In the genomic region with DNA sequence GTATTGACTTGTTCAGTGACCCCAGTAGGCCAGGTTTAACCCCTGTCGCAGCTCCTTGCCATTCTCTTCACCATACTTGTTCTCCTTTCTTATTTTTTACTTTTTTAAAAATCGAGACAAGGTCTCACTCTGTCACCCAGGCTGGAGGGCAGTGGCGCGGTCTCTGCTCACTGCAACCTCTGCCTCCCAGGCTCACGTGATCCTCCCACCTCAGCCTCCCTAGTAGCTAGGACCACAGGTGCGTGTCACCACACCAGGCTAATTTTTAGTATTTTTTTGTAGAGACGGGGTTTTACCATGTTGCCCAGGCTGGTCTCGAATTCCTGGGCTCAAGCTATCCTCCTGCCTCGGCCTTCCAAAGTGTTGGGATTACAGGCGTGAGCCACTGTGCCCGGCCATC, we compare ENCODE assay signal across 2 cellular contexts.
TF ChIP-seq lines count a peak whose summit lies in the region.

No MANE protein-coding gene starts in this region.

TF ChIP-seq in HEK293, 187 proteins besides CTCF, POLR2A, EP300 and RAD21:
- 0 out of 2 replicates have a peak, but pooled peaks have one; percentile 18 for TF ChIP-seq ZNF623 (tag by site-specific recombination; IDR thresholded peaks at IDR 0.05)
TF ChIP-seq in HEK293: peak in this region for 1; not testable (repeated sequence) for 186.

TF ChIP-seq in SK-N-SH, 30 proteins besides CTCF, POLR2A, EP300 and RAD21:
- TF ChIP-seq, protein P1, sequence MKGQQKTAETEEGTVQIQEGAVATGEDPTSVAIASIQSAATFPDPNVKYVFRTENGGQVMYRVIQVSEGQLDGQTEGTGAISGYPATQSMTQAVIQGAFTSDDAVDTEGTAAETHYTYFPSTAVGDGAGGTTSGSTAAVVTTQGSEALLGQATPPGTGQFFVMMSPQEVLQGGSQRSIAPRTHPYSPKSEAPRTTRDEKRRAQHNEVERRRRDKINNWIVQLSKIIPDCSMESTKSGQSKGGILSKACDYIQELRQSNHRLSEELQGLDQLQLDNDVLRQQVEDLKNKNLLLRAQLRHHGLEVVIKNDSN (IDR thresholded peaks at IDR 0.05; ENCODE audit: borderline replicate concordance, low read depth) = 0 out of 2 replicates have a peak, but pooled peaks have one; percentile 5
